In genomic region chr3:15332405-15333098, GRCh38 we compare ENCODE assay signal across 8 cellular contexts. TPM values are rescaled to one million over a fixed set of nuclear protein-coding genes. Genes with fewer than 3 reads are reported as not detected.
DNase-seq lines count a peak whose midpoint lies in the region; ATAC-seq and TF ChIP-seq lines count a peak whose summit lies in the region.

A gene with protein sequence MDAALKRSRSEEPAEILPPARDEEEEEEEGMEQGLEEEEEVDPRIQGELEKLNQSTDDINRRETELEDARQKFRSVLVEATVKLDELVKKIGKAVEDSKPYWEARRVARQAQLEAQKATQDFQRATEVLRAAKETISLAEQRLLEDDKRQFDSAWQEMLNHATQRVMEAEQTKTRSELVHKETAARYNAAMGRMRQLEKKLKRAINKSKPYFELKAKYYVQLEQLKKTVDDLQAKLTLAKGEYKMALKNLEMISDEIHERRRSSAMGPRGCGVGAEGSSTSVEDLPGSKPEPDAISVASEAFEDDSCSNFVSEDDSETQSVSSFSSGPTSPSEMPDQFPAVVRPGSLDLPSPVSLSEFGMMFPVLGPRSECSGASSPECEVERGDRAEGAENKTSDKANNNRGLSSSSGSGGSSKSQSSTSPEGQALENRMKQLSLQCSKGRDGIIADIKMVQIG (minus strand): TSS chr3:15332586. CDS start chr3:15332408, 178 bp downstream.

- H3K9me2 ChIP-seq in GM23248 (ENCODE audit: insufficient read depth), result no peaks in the 10 kb centered on the region

- in situ Hi-C loops in GM23248 (cut with MboI), result no loop called here
- in situ Hi-C loops in astrocyte of the spinal cord (cut with HindIII; ENCODE audit: low sequenced_read_pairs), result no loop called here

- peaks cover 35% of the 10 kb centered on the region for H3F3A ChIP-seq in GM23248 (ENCODE audit: insufficient read depth)

- peaks cover 1% of the 10 kb centered on the region; the same call in 1 of the 2 replicates for H3K36me3 ChIP-seq in GM06990 (ENCODE audit: control insufficient read depth, insufficient read depth, low read length)
- H3K36me3 ChIP-seq in GM23248 (ENCODE audit: low read depth), result no peaks in the 10 kb centered on the region

- peak within 1 kb of the TSS; percentile 71 for H3K4me3 ChIP-seq in GM06990 (replicated peaks; ENCODE audit: low read depth, low read length)
- H3K4me3 ChIP-seq in GM23248, result peak within 1 kb of the TSS; percentile 91
- H3K4me3 ChIP-seq in astrocyte of the spinal cord (ENCODE audit: low read depth, low read length), result peak within 1 kb of the TSS; percentile 79

- WGBS in GM23248 (ENCODE audit: low coverage in 1 of 2, low lambda C conversion rate in 2 of 2, missing lambda C conversion rate in 2 of 2), 2 experiments, result 16 to 24% methylated on average over 38 to 56 of the region's 66 CpGs

- peak within 1 kb of the TSS; percentile 99 for H3K4me2 ChIP-seq in GM23248 (ENCODE audit: unreplicated experiment)

- H3K4me1 ChIP-seq in GM23248 (ENCODE audit: insufficient read depth), result peaks cover 35% of the 10 kb centered on the region

- intact Hi-C loops in sciatic nerve (cut with DNase I), result loop anchor here (5.0 kb wide), 1 partner anchor 65 kb away; no protein-coding TSS in a partner anchor

- peak; percentile 79 for ATAC-seq in sciatic nerve

- H2AFZ ChIP-seq in GM23248, result peak within 1 kb of the TSS; percentile 99

- DNase-seq in GM06990 (ENCODE audit: extremely low read depth, insufficient read length) (peak; percentile 85), GM23248 (peak; percentile 93), LoVo (ENCODE audit: low spot score) (peak; percentile 81), T1000 (lab: John Stamatoyannopoulos, UW) (peak; percentile 48), astrocyte of the spinal cord (ENCODE audit: low read depth, low spot score) (peak; percentile 53), hypothalamus (lab: John Stamatoyannopoulos, UW) (peak in 46 of 51 donors; percentile 10 to 83 (median 54)), sciatic nerve (ENCODE audit: low spot score) (peak; percentile 90), NCI-H524 treated with DMSO at 0.1 percent for 48 hours (lab: John Stamatoyannopoulos, UW) (no peak)

- peaks cover 40% of the 10 kb centered on the region for H3K79me2 ChIP-seq in GM23248 (ENCODE audit: insufficient read depth)

- peak within 1 kb of the TSS; percentile 80 for H3K9ac ChIP-seq in GM23248

- H4K20me1 ChIP-seq in GM23248 (ENCODE audit: insufficient read depth), result no peaks in the 10 kb centered on the region

- no peaks in the 10 kb centered on the region for H3K9me3 ChIP-seq in GM23248 (ENCODE audit: low read depth)

- TF ChIP-seq CTCF in GM06990 (IDR thresholded peaks at IDR 0.05; ENCODE audit: insufficient read depth, low read length, poor library complexity, severe bottlenecking) (peak; percentile 17), astrocyte of the spinal cord (IDR thresholded peaks at IDR 0.05; ENCODE audit: low read depth, low read length) (peak; percentile 60)

- H3K27me3 ChIP-seq in GM06990 (replicated peaks; ENCODE audit: control insufficient read depth, insufficient read depth, low read length) (no peaks in the 10 kb centered on the region), GM23248 (replicated peaks; ENCODE audit: insufficient read depth) (no peaks in the 10 kb centered on the region)

- H3K27ac ChIP-seq in GM23248, result peak within 1 kb of the TSS; percentile 74

RNA-seq across cellular contexts. Expression of the gene that starts here (rescaled TPM):
- 39.2 and 69.2 TPM in 2 replicates for total RNA-seq in GM23248 (2014; rRNA removed; shearing (Covaris generic))
- polyA plus RNA-seq in GM23248 (2016; fragmentation: Nextera tagmentation; extraction: Ambion mirVana), result 35.9 and 37.8 TPM in 2 replicates
- total RNA-seq in sciatic nerve, result 143 TPM
